ENCODE assay signal across 8 cellular contexts in genomic region chr1:246012271-246012854, GRCh38.
DNase-seq lines count a peak whose midpoint lies in the region; ATAC-seq and TF ChIP-seq lines count a peak whose summit lies in the region.

No MANE protein-coding gene starts in this region.

- no peaks in the 10 kb centered on the region for H3K9me3 ChIP-seq in WERI-Rb-1 (ENCODE audit: severe bottlenecking)

- no peak overlapping the region for H3K27ac ChIP-seq in WERI-Rb-1

- peak; percentile 44 for TF ChIP-seq CTCF in GM12865 (IDR thresholded peaks at IDR 0.05; ENCODE audit: insufficient read depth, low read depth, low read length, missing control alignments)
- peak; percentile 52; the same call in 1 of the 2 replicates for TF ChIP-seq CTCF in WERI-Rb-1 (IDR thresholded peaks at IDR 0.05; ENCODE audit: low read depth, low read length)

- DNase-seq in ACHN (peak; percentile 61), GM12865 (ENCODE audit: low read depth) (peak; percentile 56), NCI-H1436 treated with DMSO at 0.1 percent for 48 hours (lab: John Stamatoyannopoulos, UW) (peak; percentile 43), WERI-Rb-1 (peak; percentile 8), iPS-NIHi11 (ENCODE audit: low spot score) (peak; percentile 61)
- no peak for DNase-seq in stimulated activated naive CD8-positive, alpha-beta T cell treated with anti-CD3 and anti-CD28 coated beads, Interleukin-15, Interleukin-2, amounts not matched to agents 100 U/mL and 50 U/mL, for 24 hours

- no peaks in the 10 kb centered on the region for H3K36me3 ChIP-seq in WERI-Rb-1

- H3K4me3 ChIP-seq in GM12865 (ENCODE audit: low read depth, low read length) = no peak overlapping the region
- no peak overlapping the region for H3K4me3 ChIP-seq in WERI-Rb-1 (ENCODE audit: low read depth, low read length)

- no peak for ATAC-seq in stimulated activated naive CD8-positive, alpha-beta T cell treated with anti-CD3 and anti-CD28 coated beads, Interleukin-15, Interleukin-2, amounts not matched to agents 100 U/mL and 50 U/mL, for 24 hours
- no peak for ATAC-seq in GM21515 (IDR thresholded peaks at IDR 0.05; ENCODE audit: unreplicated experiment)
- no peak for ATAC-seq in GM21423 (IDR thresholded peaks at IDR 0.05; ENCODE audit: unreplicated experiment)

- H3K27me3 ChIP-seq in WERI-Rb-1 (ENCODE audit: insufficient read depth, low read depth, severe bottlenecking) = no peaks in the 10 kb centered on the region

- in situ Hi-C loops in ACHN (cut with HindIII; ENCODE audit: low pct_ligation_motif_present, low pct_unique_long_range_greater_than_20kb, low sequenced_read_pairs) = no loop called here
